In the genomic region with DNA sequence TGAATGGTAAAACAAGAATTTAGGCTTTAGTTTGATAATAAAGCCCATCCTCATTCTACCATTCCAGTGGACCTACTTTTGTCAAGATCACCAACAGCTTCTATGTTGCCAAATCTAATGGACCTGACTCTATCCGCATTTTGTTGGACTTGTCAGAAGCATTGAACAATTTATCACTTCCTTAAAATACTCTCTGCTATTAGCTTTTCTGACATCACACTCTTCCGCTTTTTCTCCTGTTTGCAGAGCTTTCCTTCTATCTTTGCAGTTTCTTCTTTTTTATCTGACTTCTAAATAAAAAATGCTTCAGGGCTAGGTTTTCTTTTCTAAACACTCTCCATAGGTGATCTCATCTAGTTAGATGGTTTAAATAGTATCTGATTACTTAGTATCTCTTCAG, we compare ENCODE assay signal across 20 cellular contexts. TPM values are rescaled to one million over a fixed set of nuclear protein-coding genes. Genes with fewer than 3 reads are reported as not detected.
DNase-seq lines count a peak whose midpoint lies in the region; ATAC-seq and TF ChIP-seq lines count a peak whose summit lies in the region.
"Had no signal": no experiment of that assay in that cellular context is flagged by ENCODE, and none has a peak within 500 bp of the region (broad histone marks: within the 10 kb centered on the region; RNA-seq: fewer than 3 reads in every experiment).

No MANE protein-coding gene starts in this region.

- TF ChIP-seq CTCF in WTC11 (IDR thresholded peaks at IDR 0.05), result no peak
- no peak for TF ChIP-seq CTCF in right atrium auricular region (IDR thresholded peaks at IDR 0.05)

- peaks cover 0 to 3% of the 10 kb centered on the region in 2 donors for H3K9me3 ChIP-seq in right atrium auricular region
- H3K9me3 ChIP-seq: BLaER1, Caco-2 had no signal

- peaks cover 2% of the 10 kb centered on the region; the same call in 1 of the 2 replicates for H3K27me3 Mint-ChIP-seq in WTC11 (ENCODE audit: low read depth)
- H3K27me3 Mint-ChIP-seq in activated T-cell treated with anti-CD3 and anti-CD28 coated beads, Interleukin-2, amount 50 U/mL, for 72 hours (ENCODE audit: low read depth), result peaks cover 7% of the 10 kb centered on the region

- no peaks in the 10 kb centered on the region for H3K27me3 ChIP-seq in right atrium auricular region
- H3K27me3 ChIP-seq: BLaER1 had no signal

- no peaks in the 10 kb centered on the region for H3K4me1 Mint-ChIP-seq in WTC11
- H3K4me1 Mint-ChIP-seq in activated T-cell treated with anti-CD3 and anti-CD28 coated beads, Interleukin-2, amount 50 U/mL, for 72 hours (ENCODE audit: low read depth), result no peaks in the 10 kb centered on the region
- H3K4me1 Mint-ChIP-seq: B cell; CD4-positive, CD25-positive, alpha-beta regulatory T cell had no signal

- DNase-seq in SIG-M5 treated with dmso at 0.1 percent for 504 hours (lab: John Stamatoyannopoulos, UW; ENCODE audit: unreplicated experiment) (peak; percentile 12), SIG-M5 (lab: John Stamatoyannopoulos, UW) (no peak), MV-4-11 (lab: John Stamatoyannopoulos, UW) (peak; percentile 23), NOMO-1 treated with dmso at 0.1 percent for 144 hours (lab: John Stamatoyannopoulos, UW; ENCODE audit: unreplicated experiment) (peak; percentile 27), WTC11 (ENCODE audit: low spot score) (no peak), right atrium auricular region (ENCODE audit: low spot score) (no peak)
- DNase-seq in activated T-cell treated with anti-CD3 and anti-CD28 coated beads, Interleukin-2, amount 50 U/mL, for 72 hours, result no peak
- DNase-seq: Caco-2; CD4-positive, CD25-positive, alpha-beta regulatory T cell; CD8-positive, alpha-beta T cell; DMS153; DND-41; H9 had no signal

- no peak for ATAC-seq in WTC11
- no peak for ATAC-seq in activated T-cell treated with anti-CD3 and anti-CD28 coated beads, Interleukin-2, amount 50 U/mL, for 72 hours (replicated peaks in 1 of 2)
- ATAC-seq in GM19467 (IDR thresholded peaks at IDR 0.05; ENCODE audit: unreplicated experiment), result no peak
- ATAC-seq: CD8-positive, alpha-beta T cell; GM23338; HCT116 had no signal

- no peak overlapping the region for H3K27ac Mint-ChIP-seq in WTC11
- no peak overlapping the region for H3K27ac Mint-ChIP-seq in activated T-cell treated with anti-CD3 and anti-CD28 coated beads, Interleukin-2, amount 50 U/mL, for 72 hours
- H3K27ac Mint-ChIP-seq: B cell; CD4-positive, CD25-positive, alpha-beta regulatory T cell; CD8-positive, alpha-beta T cell; GM23338; H9 had no signal

- no peak overlapping the region for H3K4me3 Mint-ChIP-seq in WTC11
- no peak overlapping the region for H3K4me3 Mint-ChIP-seq in activated T-cell treated with anti-CD3 and anti-CD28 coated beads, Interleukin-2, amount 50 U/mL, for 72 hours
- H3K4me3 Mint-ChIP-seq: B cell; CD4-positive, CD25-positive, alpha-beta regulatory T cell; CD8-positive, alpha-beta T cell; GM23338; H9 had no signal

- no peaks in the 10 kb centered on the region for H3K36me3 Mint-ChIP-seq in WTC11
- H3K36me3 Mint-ChIP-seq in activated T-cell treated with anti-CD3 and anti-CD28 coated beads, Interleukin-2, amount 50 U/mL, for 72 hours (ENCODE audit: insufficient read depth in 2 of 2), result no peaks in the 10 kb centered on the region
- H3K36me3 Mint-ChIP-seq: CD4-positive, CD25-positive, alpha-beta regulatory T cell; CD8-positive, alpha-beta T cell had no signal

- H3K4me3 ChIP-seq in right atrium auricular region, result no peak overlapping the region
- H3K4me3 ChIP-seq: BLaER1, GM23338 had no signal

- no peaks in the 10 kb centered on the region for H3K9me3 Mint-ChIP-seq in WTC11
- H3K9me3 Mint-ChIP-seq in activated T-cell treated with anti-CD3 and anti-CD28 coated beads, Interleukin-2, amount 50 U/mL, for 72 hours, result no peaks in the 10 kb centered on the region
- H3K9me3 Mint-ChIP-seq: GM23338, H9 had no signal

- CTCF ChIA-PET in WTC11 (lab: Charles Lee), result interaction anchor here (2.4 kb wide), 1 partner anchor 128 kb away, joined by 26 read pairs; no protein-coding TSS in a partner anchor

- POLR2A ChIA-PET in WTC11 (lab: Charles Lee), result no interaction called here

- no peak overlapping the region for H3K27ac ChIP-seq in right atrium auricular region
- H3K27ac ChIP-seq: 22Rv1, BLaER1, C4-2B had no signal

- H3K4me1 ChIP-seq in right atrium auricular region, result no peaks in the 10 kb centered on the region
- H3K4me1 ChIP-seq: BLaER1, Caco-2 had no signal

- no peaks in the 10 kb centered on the region for H3K36me3 ChIP-seq in right atrium auricular region
- H3K36me3 ChIP-seq: BLaER1 had no signal

TF ChIP-seq in WTC11, 78 proteins besides CTCF, POLR2A, EP300 and RAD21:
- TF ChIP-seq MYBL2 (CRISPR knock-in tag; IDR thresholded peaks at IDR 0.05), result no peak
- TF ChIP-seq, protein P1, sequence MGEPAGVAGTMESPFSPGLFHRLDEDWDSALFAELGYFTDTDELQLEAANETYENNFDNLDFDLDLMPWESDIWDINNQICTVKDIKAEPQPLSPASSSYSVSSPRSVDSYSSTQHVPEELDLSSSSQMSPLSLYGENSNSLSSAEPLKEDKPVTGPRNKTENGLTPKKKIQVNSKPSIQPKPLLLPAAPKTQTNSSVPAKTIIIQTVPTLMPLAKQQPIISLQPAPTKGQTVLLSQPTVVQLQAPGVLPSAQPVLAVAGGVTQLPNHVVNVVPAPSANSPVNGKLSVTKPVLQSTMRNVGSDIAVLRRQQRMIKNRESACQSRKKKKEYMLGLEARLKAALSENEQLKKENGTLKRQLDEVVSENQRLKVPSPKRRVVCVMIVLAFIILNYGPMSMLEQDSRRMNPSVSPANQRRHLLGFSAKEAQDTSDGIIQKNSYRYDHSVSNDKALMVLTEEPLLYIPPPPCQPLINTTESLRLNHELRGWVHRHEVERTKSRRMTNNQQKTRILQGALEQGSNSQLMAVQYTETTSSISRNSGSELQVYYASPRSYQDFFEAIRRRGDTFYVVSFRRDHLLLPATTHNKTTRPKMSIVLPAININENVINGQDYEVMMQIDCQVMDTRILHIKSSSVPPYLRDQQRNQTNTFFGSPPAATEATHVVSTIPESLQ (CRISPR knock-in tag; IDR thresholded peaks at IDR 0.05), result no peak
- no peak for TF ChIP-seq ZNF263 (CRISPR knock-in tag; IDR thresholded peaks at IDR 0.05; ENCODE audit: low read depth)
- TF ChIP-seq, protein P2, sequence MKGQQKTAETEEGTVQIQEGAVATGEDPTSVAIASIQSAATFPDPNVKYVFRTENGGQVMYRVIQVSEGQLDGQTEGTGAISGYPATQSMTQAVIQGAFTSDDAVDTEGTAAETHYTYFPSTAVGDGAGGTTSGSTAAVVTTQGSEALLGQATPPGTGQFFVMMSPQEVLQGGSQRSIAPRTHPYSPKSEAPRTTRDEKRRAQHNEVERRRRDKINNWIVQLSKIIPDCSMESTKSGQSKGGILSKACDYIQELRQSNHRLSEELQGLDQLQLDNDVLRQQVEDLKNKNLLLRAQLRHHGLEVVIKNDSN (CRISPR knock-in tag; IDR thresholded peaks at IDR 0.05), result no peak
- TF ChIP-seq RORB (CRISPR knock-in tag; IDR thresholded peaks at IDR 0.05), result no peak
- TF ChIP-seq ZNF416 (CRISPR knock-in tag; IDR thresholded peaks at IDR 0.05), result no peak
- no peak for TF ChIP-seq SMAD4 (CRISPR knock-in tag; IDR thresholded peaks at IDR 0.05)
- TF ChIP-seq NR3C1 (CRISPR knock-in tag; conservative IDR thresholded peaks at IDR 0.05; ENCODE audit: low read depth), result no peak
- TF ChIP-seq NFE2L1 (CRISPR knock-in tag; IDR thresholded peaks at IDR 0.05), result no peak
- no peak for TF ChIP-seq HMGA2 (CRISPR knock-in tag; IDR thresholded peaks at IDR 0.05)
- TF ChIP-seq ZBTB21 (CRISPR knock-in tag; IDR thresholded peaks at IDR 0.05; ENCODE audit: borderline replicate concordance), result no peak
- no peak for TF ChIP-seq STAT6 (CRISPR knock-in tag; conservative IDR thresholded peaks at IDR 0.05; ENCODE audit: low read depth)

RNA-seq across cellular contexts. Expression of gene SMIM30, which starts 42.7 kb away (rescaled TPM):
- 44.8 to 47.9 TPM (median 47.2 TPM) in 3 replicates for total RNA-seq in WTC11 (2021)
- 10 to 100 TPM; 30.0 to 30.7 TPM for total RNA-seq in activated T-cell treated with anti-CD3 and anti-CD28 coated beads, Interleukin-2, amount 50 U/mL, for 72 hours
- 100 to 1,000 TPM in 1 of 2 donors, 10 to 100 TPM in 1; 93.1 to 208 TPM for total RNA-seq in right atrium auricular region

Comparison
In these comparisons a context has a peak if more than half of its experiments do, and no peak if none do; other contexts are left out.
1. DNase-seq: peak in SIG-M5 treated with dmso at 0.1 percent for 504 hours (single experiment), MV-4-11 (single experiment) and NOMO-1 treated with dmso at 0.1 percent for 144 hours (single experiment); none in SIG-M5 (single experiment), WTC11 (single experiment), activated T-cell treated with anti-CD3 and anti-CD28 coated beads, Interleukin-2, amount 50 U/mL, for 72 hours (0 of 2) and right atrium auricular region (single experiment).